Comparison of ENCODE assay signal across 19 cellular contexts in genomic region chr15:53693729-53694533, GRCh38.
DNase-seq lines count a peak whose midpoint lies in the region; ATAC-seq, FAIRE-seq and TF ChIP-seq lines count a peak whose summit lies in the region.
"Had no signal": no experiment of that assay in that cellular context is flagged by ENCODE, and none has a peak within 500 bp of the region (broad histone marks: within the 10 kb centered on the region; RNA-seq: fewer than 3 reads in every experiment).

No MANE protein-coding gene starts in this region.

- CTCF ChIA-PET in A673 (lab: Charles Lee): no interaction called here

- no peak overlapping the region for H3K27ac ChIP-seq in heart left ventricle
- H3K27ac ChIP-seq in pancreas: peak overlapping the region in 2 of 4 donors; percentile 32 to 57
- H3K27ac ChIP-seq in A673 (ENCODE audit: low read depth, low read length, poor library complexity, severe bottlenecking): no peak overlapping the region
- H3K27ac ChIP-seq: GM23248 had no signal

- WGBS in heart left ventricle, 4 donors: 16 to 25% (median 17%) methylated on average over 7 of the region's 7 CpGs
- WGBS in pancreas, 2 donors: 9 to 15% methylated on average over 7 of the region's 7 CpGs

- H3K9me3 ChIP-seq in heart left ventricle: no peaks in the 10 kb centered on the region
- H3K9me3 ChIP-seq in pancreas: no peaks in the 10 kb centered on the region
- H3K9me3 ChIP-seq in A673 (ENCODE audit: low read depth, low read length, poor library complexity, severe bottlenecking): no peaks in the 10 kb centered on the region

- H3K4me1 ChIP-seq in heart left ventricle: peaks cover 0 to 10% (median 0%) of the 10 kb centered on the region in 12 donors
- H3K4me1 ChIP-seq in pancreas: peaks cover 8 to 12% (median 11%) of the 10 kb centered on the region in 3 donors
- H3K4me1 ChIP-seq in A673 (ENCODE audit: insufficient read depth, low read length, poor library complexity, severe bottlenecking): no peaks in the 10 kb centered on the region

- FAIRE-seq in pancreas (lab: Jason Lieb, UNC): no peak

- H3K4me3 ChIP-seq in heart left ventricle (no peak overlapping the region), pancreas (peak overlapping the region in 1 of 4 donors; percentile 5), A673 (ENCODE audit: low read depth, low read length, poor library complexity, severe bottlenecking) (no peak overlapping the region)
- H3K4me3 ChIP-seq: GM23248 had no signal

- DNase-seq in COR-L47 (lab: John Stamatoyannopoulos, UW) (peak; percentile 59), OCI-M1 (lab: John Stamatoyannopoulos, UW) (peak; percentile 67), heart left ventricle (peak in 3 of 5 donors; percentile 23 to 61 (median 41)), pancreas (peak; percentile 67 to 83 (median 74)), SKM-1 (lab: John Stamatoyannopoulos, UW; ENCODE audit: unreplicated experiment) (no peak), DMS114 treated with DMSO at 0.1 percent for 48 hours (lab: John Stamatoyannopoulos, UW; ENCODE audit: unreplicated experiment) (no peak), A673 (ENCODE audit: low spot score) (no peak), A172 (ENCODE audit: low spot score) (no peak)
- DNase-seq: activated CD4-positive, alpha-beta T cell treated with anti-CD3 and anti-CD28 coated beads for 4 hours; activated T-cell treated with anti-CD3 and anti-CD28 coated beads, Interleukin-2, amount 50 U/mL, for 48 hours; effector memory CD4-positive, alpha-beta T cell; foreskin melanocyte; GM23248; immature natural killer cell; IMR-90; NCI-H1417; NCI-H526 treated with DMSO at 0.1 percent for 48 hours; RPMI8226; T-helper 2 cell had no signal

- no peak for TF ChIP-seq POLR2A in heart left ventricle (IDR thresholded peaks at IDR 0.05)

- no peaks in the 10 kb centered on the region for H3K36me3 ChIP-seq in heart left ventricle
- H3K36me3 ChIP-seq in pancreas: no peaks in the 10 kb centered on the region
- H3K36me3 ChIP-seq in A673 (ENCODE audit: insufficient read depth, low read length, poor library complexity, severe bottlenecking): no peaks in the 10 kb centered on the region

- peak in 2 of 4 donors; percentile 44 to 50 for ATAC-seq in heart left ventricle
- ATAC-seq in pancreas: peak; percentile 92 to 93 (median 92)

- H3K27me3 ChIP-seq in heart left ventricle (no peaks in the 10 kb centered on the region), pancreas (no peaks in the 10 kb centered on the region), A673 (replicated peaks; ENCODE audit: insufficient read depth, low read depth, low read length, poor library complexity) (no peaks in the 10 kb centered on the region)

- no TSS peak for BruUV-seq in A673 (replicated peaks; lab: Mats Ljungman, UMichigan)

- TF ChIP-seq CTCF in heart left ventricle (IDR thresholded peaks at IDR 0.05) (no peak), pancreas (IDR thresholded peaks at IDR 0.05) (no peak), A673 (conservative IDR thresholded peaks at IDR 0.05; ENCODE audit: low read depth, low read length) (no peak)

- intact Hi-C loops in heart left ventricle (cut with DNase I): no loop called here
- intact Hi-C loops in pancreas (cut with DNase I): no loop called here
- intact Hi-C loops in A673 (cut with micrococcal nuclease; ENCODE audit: unreplicated experiment): no loop called here

- POLR2A ChIA-PET in A673 (lab: Charles Lee; ENCODE audit: low non-redundant PET): no interaction called here

Comparison
In these comparisons a context has a peak if more than half of its experiments do, and no peak if none do; other contexts are left out.
1. DNase-seq: peak in COR-L47 (single experiment), OCI-M1 (single experiment), heart left ventricle (3 of 5) and pancreas (6 of 6); none in SKM-1 (single experiment), DMS114 treated with DMSO at 0.1 percent for 48 hours (single experiment), A673 (single experiment) and A172 (single experiment).